1 cellular context compared by ENCODE assay signal in genomic region chr10:35341521-35341920, GRCh38.
A peak's percentile ranks its signal among the peaks of the same experiment; 100 is the strongest.
TF ChIP-seq lines count a peak whose summit lies in the region.

No MANE protein-coding gene starts in this region.

TF ChIP-seq in GM12878, 131 proteins besides CTCF, POLR2A, EP300 and RAD21 (continued from another document):
- TF ChIP-seq ZBTB33 (IDR thresholded peaks at IDR 0.05) (no peak), MYB (IDR thresholded peaks at IDR 0.05; ENCODE audit: borderline replicate concordance, low read depth, low read length) (no peak), CREM (IDR thresholded peaks at IDR 0.05; ENCODE audit: low read depth) (peak; percentile 54; the same call in 1 of the 2 replicates), STAT3 (IDR thresholded peaks at IDR 0.05; ENCODE audit: low read depth, low read length) (0 out of 2 replicates have a peak, but pooled peaks have one; percentile 61), GATAD2B (conservative IDR thresholded peaks at IDR 0.05; ENCODE audit: low read depth) (no peak), SMAD5 (IDR thresholded peaks at IDR 0.05; ENCODE audit: low read depth) (no peak), CHD4 (IDR thresholded peaks at IDR 0.05) (no peak), IRF4 (IDR thresholded peaks at IDR 0.05; ENCODE audit: low read depth, low read length) (peak; percentile 84), KAT2A (conservative IDR thresholded peaks at IDR 0.05; ENCODE audit: control insufficient read depth, low read depth, low read length) (no peak), CBX5 (IDR thresholded peaks at IDR 0.05; ENCODE audit: low read depth) (no peak), MTA3 (IDR thresholded peaks at IDR 0.05; ENCODE audit: borderline replicate concordance, low read length) (0 out of 2 replicates have a peak, but pooled peaks have one; percentile 29), SUZ12 (IDR thresholded peaks at IDR 0.05; ENCODE audit: unreplicated experiment) (no peak), TBL1XR1 (IDR thresholded peaks at IDR 0.05; ENCODE audit: low read depth, low read length) (peak; percentile 71; the same call in 1 of the 2 replicates), CREB1 (IDR thresholded peaks at IDR 0.05; ENCODE audit: low read depth) (no peak), MYC (IDR thresholded peaks at IDR 0.05; ENCODE audit: insufficient read depth, insufficient read length, insufficient replicate concordance, low read length, severe bottlenecking) (no peak), ZBED1 (IDR thresholded peaks at IDR 0.05; ENCODE audit: borderline replicate concordance) (no peak), PRDM15 (CRISPR knock-in tag; IDR thresholded peaks at IDR 0.05) (no peak), CBFB (IDR thresholded peaks at IDR 0.05; ENCODE audit: low read depth) (no peak), PAX5 (IDR thresholded peaks at IDR 0.05; ENCODE audit: borderline replicate concordance, low read depth, low read length) (no peak), PML (IDR thresholded peaks at IDR 0.05; ENCODE audit: low read length) (no peak), SMARCA5 (IDR thresholded peaks at IDR 0.05) (no peak), BMI1 (IDR thresholded peaks at IDR 0.05; ENCODE audit: borderline replicate concordance) (no peak), REST (IDR thresholded peaks at IDR 0.05; ENCODE audit: low read depth, low read length) (no peak), FOS (IDR thresholded peaks at IDR 0.05; ENCODE audit: borderline replicate concordance, extremely low read depth, insufficient read length) (no peak), ETV6 (conservative IDR thresholded peaks at IDR 0.05 in 1 of 2, IDR thresholded peaks at IDR 0.05 in 1 of 2; ENCODE audit: borderline replicate concordance in 1 of 2, low read depth in 1 of 2) (peak in 1 of 2 experiments; percentile 31; a peak in 1 of 4 replicates), EZH2 (IDR thresholded peaks at IDR 0.05; ENCODE audit: borderline replicate concordance, control insufficient read depth, low read depth, low read length) (no peak), ZZZ3 (IDR thresholded peaks at IDR 0.05; ENCODE audit: control insufficient read depth, insufficient read length, low read depth) (no peak), BACH1 (IDR thresholded peaks at IDR 0.05; ENCODE audit: borderline replicate concordance) (no peak), NFIC (IDR thresholded peaks at IDR 0.05; ENCODE audit: low read depth, low read length) (peak; percentile 70), POU2F2 (IDR thresholded peaks at IDR 0.05; ENCODE audit: borderline replicate concordance, low read depth, low read length) (no peak), CUX1 (IDR thresholded peaks at IDR 0.05; ENCODE audit: insufficient replicate concordance, low read depth, low read length) (no peak), E2F4 (IDR thresholded peaks at IDR 0.05; ENCODE audit: low read depth, low read length) (no peak), ZSCAN29 (IDR thresholded peaks at IDR 0.05) (no peak)
- TF ChIP-seq, protein P1, sequence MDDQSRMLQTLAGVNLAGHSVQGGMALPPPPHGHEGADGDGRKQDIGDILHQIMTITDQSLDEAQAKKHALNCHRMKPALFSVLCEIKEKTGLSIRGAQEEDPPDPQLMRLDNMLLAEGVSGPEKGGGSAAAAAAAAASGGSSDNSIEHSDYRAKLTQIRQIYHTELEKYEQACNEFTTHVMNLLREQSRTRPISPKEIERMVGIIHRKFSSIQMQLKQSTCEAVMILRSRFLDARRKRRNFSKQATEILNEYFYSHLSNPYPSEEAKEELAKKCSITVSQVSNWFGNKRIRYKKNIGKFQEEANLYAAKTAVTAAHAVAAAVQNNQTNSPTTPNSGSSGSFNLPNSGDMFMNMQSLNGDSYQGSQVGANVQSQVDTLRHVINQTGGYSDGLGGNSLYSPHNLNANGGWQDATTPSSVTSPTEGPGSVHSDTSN (IDR thresholded peaks at IDR 0.05; ENCODE audit: insufficient replicate concordance, low read depth, low read length): no peak
- TF ChIP-seq, protein P2, sequence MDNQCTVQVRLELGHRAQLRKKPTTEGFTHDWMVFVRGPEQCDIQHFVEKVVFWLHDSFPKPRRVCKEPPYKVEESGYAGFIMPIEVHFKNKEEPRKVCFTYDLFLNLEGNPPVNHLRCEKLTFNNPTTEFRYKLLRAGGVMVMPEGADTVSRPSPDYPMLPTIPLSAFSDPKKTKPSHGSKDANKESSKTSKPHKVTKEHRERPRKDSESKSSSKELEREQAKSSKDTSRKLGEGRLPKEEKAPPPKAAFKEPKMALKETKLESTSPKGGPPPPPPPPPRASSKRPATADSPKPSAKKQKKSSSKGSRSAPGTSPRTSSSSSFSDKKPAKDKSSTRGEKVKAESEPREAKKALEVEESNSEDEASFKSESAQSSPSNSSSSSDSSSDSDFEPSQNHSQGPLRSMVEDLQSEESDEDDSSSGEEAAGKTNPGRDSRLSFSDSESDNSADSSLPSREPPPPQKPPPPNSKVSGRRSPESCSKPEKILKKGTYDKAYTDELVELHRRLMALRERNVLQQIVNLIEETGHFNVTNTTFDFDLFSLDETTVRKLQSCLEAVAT (IDR thresholded peaks at IDR 0.05): no peak
- TF ChIP-seq, protein P3, sequence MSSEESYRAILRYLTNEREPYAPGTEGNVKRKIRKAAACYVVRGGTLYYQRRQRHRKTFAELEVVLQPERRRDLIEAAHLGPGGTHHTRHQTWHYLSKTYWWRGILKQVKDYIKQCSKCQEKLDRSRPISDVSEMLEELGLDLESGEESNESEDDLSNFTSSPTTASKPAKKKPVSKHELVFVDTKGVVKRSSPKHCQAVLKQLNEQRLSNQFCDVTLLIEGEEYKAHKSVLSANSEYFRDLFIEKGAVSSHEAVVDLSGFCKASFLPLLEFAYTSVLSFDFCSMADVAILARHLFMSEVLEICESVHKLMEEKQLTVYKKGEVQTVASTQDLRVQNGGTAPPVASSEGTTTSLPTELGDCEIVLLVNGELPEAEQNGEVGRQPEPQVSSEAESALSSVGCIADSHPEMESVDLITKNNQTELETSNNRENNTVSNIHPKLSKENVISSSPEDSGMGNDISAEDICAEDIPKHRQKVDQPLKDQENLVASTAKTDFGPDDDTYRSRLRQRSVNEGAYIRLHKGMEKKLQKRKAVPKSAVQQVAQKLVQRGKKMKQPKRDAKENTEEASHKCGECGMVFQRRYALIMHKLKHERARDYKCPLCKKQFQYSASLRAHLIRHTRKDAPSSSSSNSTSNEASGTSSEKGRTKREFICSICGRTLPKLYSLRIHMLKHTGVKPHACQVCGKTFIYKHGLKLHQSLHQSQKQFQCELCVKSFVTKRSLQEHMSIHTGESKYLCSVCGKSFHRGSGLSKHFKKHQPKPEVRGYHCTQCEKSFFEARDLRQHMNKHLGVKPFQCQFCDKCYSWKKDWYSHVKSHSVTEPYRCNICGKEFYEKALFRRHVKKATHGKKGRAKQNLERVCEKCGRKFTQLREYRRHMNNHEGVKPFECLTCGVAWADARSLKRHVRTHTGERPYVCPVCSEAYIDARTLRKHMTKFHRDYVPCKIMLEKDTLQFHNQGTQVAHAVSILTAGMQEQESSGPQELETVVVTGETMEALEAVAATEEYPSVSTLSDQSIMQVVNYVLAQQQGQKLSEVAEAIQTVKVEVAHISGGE (CRISPR knock-in tag; IDR thresholded peaks at IDR 0.05): no peak
